ENCODE assay signal across 8 cellular contexts in genomic region chr2:85579266-85579935, GRCh38. TPM values are rescaled to one million over a fixed set of nuclear protein-coding genes. Genes with fewer than 3 reads are reported as not detected.
DNase-seq lines count a peak whose midpoint lies in the region; ATAC-seq and TF ChIP-seq lines count a peak whose summit lies in the region.

No MANE protein-coding gene starts in this region.

- H3K27ac ChIP-seq in mesodermal cell (ENCODE audit: low read depth, low read length, severe bottlenecking) (peak overlapping the region; percentile 75), uterus (peak overlapping the region; percentile 47 to 70)

- no peaks in the 10 kb centered on the region for H3K27me3 Mint-ChIP-seq in activated naive CD4-positive, alpha-beta T cell treated with anti-CD3 and anti-CD28 coated beads for 36 hours (ENCODE audit: low read depth)
- no peaks in the 10 kb centered on the region for H3K27me3 Mint-ChIP-seq in MCF 10A (ENCODE audit: insufficient read depth, unreplicated experiment)

- CTCF ChIA-PET in activated naive CD4-positive, alpha-beta T cell treated with anti-CD3 and anti-CD28 coated beads for 36 hours (lab: Charles Lee): interaction anchor here (0.6 to 1.9 kb wide), 3 partner anchors 28 to 192 kb away, joined by 5 to 8 read pairs (median 6); no protein-coding TSS in a partner anchor
- CTCF ChIA-PET in MCF 10A (lab: Yijun Ruan, JAX): interaction anchor here (0.6 to 1.3 kb wide), 3 partner anchors 11 to 666 kb away, joined by 3 to 4 read pairs (median 4); no protein-coding TSS in a partner anchor

- no peak for DNase-seq in activated naive CD4-positive, alpha-beta T cell treated with anti-CD3 and anti-CD28 coated beads for 36 hours
- DNase-seq in activated naive CD4-positive, alpha-beta T cell (lab: John Stamatoyannopoulos, UW): no peak
- DNase-seq in MCF 10A (ENCODE audit: unreplicated experiment) (no peak), uterus (no peak), SHP77 (lab: John Stamatoyannopoulos, UW) (no peak)

- H3K9me3 Mint-ChIP-seq in activated naive CD4-positive, alpha-beta T cell treated with anti-CD3 and anti-CD28 coated beads for 36 hours: no peaks in the 10 kb centered on the region
- H3K9me3 Mint-ChIP-seq in MCF 10A (ENCODE audit: unreplicated experiment): no peaks in the 10 kb centered on the region

- TF ChIP-seq CTCF in MCF 10A (IDR thresholded peaks at IDR 0.05; ENCODE audit: unreplicated experiment) (no peak), uterus (IDR thresholded peaks at IDR 0.05) (no peak)

- no peak for TF ChIP-seq POLR2A in uterus (IDR thresholded peaks at IDR 0.05)

- peak overlapping the region; percentile 87 for H3K27ac Mint-ChIP-seq in activated naive CD4-positive, alpha-beta T cell treated with anti-CD3 and anti-CD28 coated beads for 36 hours
- peak overlapping the region; percentile 94 for H3K27ac Mint-ChIP-seq in MCF 10A (ENCODE audit: low read depth, unreplicated experiment)

- no peak for ATAC-seq in GM21619 (IDR thresholded peaks at IDR 0.05; ENCODE audit: unreplicated experiment)
- ATAC-seq in HG02678 (IDR thresholded peaks at IDR 0.05; ENCODE audit: unreplicated experiment): no peak

- H3K4me1 ChIP-seq in mesodermal cell (ENCODE audit: control insufficient read depth, insufficient read depth, low read length, poor library complexity, severe bottlenecking): peaks cover 34% of the 10 kb centered on the region
- no peaks in the 10 kb centered on the region for H3K4me1 ChIP-seq in uterus

- H3K27me3 ChIP-seq in uterus: no peaks in the 10 kb centered on the region

- intact Hi-C loops in activated naive CD4-positive, alpha-beta T cell treated with anti-CD3 and anti-CD28 coated beads for 36 hours (cut with micrococcal nuclease): no loop called here
- intact Hi-C loops in MCF 10A (cut with micrococcal nuclease) (no loop called here), uterus (cut with DNase I; ENCODE audit: low total_unique reads) (no loop called here)

- WGBS in mesodermal cell (ENCODE audit: insufficient coverage in 2 of 2), 2 experiments: 13 to 35% methylated on average over 4 of the region's 6 CpGs

- no peaks in the 10 kb centered on the region for H3K36me3 ChIP-seq in mesodermal cell (ENCODE audit: control insufficient read depth, insufficient read depth, low read length)
- no peaks in the 10 kb centered on the region for H3K36me3 ChIP-seq in uterus

- POLR2A ChIA-PET in MCF 10A (lab: Yijun Ruan, JAX): interaction anchor here (0.7 to 5.4 kb wide), 11 partner anchors 8 to 253 kb away, joined by 3 to 113 read pairs (median 6); partner anchors contain the start of genes RNF181, TGOLN2 and TMEM150A

- H3K4me3 Mint-ChIP-seq in activated naive CD4-positive, alpha-beta T cell treated with anti-CD3 and anti-CD28 coated beads for 36 hours: peak overlapping the region; percentile 90
- peak overlapping the region; percentile 79 for H3K4me3 Mint-ChIP-seq in MCF 10A (ENCODE audit: unreplicated experiment)

- H3K36me3 Mint-ChIP-seq in activated naive CD4-positive, alpha-beta T cell treated with anti-CD3 and anti-CD28 coated beads for 36 hours (ENCODE audit: low read depth): peaks cover 10% of the 10 kb centered on the region
- H3K36me3 Mint-ChIP-seq in MCF 10A (ENCODE audit: insufficient read depth, unreplicated experiment): peaks cover 42% of the 10 kb centered on the region

- H3K4me3 ChIP-seq in mesodermal cell (ENCODE audit: extremely low read depth, insufficient read depth, low read length, poor library complexity, severe bottlenecking): no peak overlapping the region
- no peak overlapping the region for H3K4me3 ChIP-seq in uterus

- no TSS peak for BruUV-seq in MCF 10A (replicated peaks; lab: Mats Ljungman, UMichigan)

- H3K4me1 Mint-ChIP-seq in activated naive CD4-positive, alpha-beta T cell treated with anti-CD3 and anti-CD28 coated beads for 36 hours (ENCODE audit: low read depth): peaks cover 38% of the 10 kb centered on the region
- peaks cover 11% of the 10 kb centered on the region for H3K4me1 Mint-ChIP-seq in MCF 10A (ENCODE audit: insufficient read depth, unreplicated experiment)

- H3K9me3 ChIP-seq in mesodermal cell (ENCODE audit: control insufficient read depth, low read length) (no peaks in the 10 kb centered on the region), uterus (no peaks in the 10 kb centered on the region)

RNA-seq across cellular contexts. Expression of gene VAMP8, which starts 2.0 kb away (rescaled TPM):
- total RNA-seq in activated naive CD4-positive, alpha-beta T cell treated with anti-CD3 and anti-CD28 coated beads for 36 hours: 100 to 1,000 TPM in 1 of 2 experiments, 10 to 100 TPM in 1; 98.7 to 102 TPM
- total RNA-seq in MCF 10A (2022) (49.9 and 56.0 TPM in 2 replicates), uterus (10 to 100 TPM in 1 of 4 donors, 1 to 10 TPM in 2, not detected in 1; 1.3 to 12.3 (median 5.2) TPM)
- 30.9 TPM for polyA plus RNA-seq in mesodermal cell (2013, experiment 1 of 2)
- 23.9 TPM for polyA plus RNA-seq in mesodermal cell (2013, experiment 2 of 2)

RNA-seq across cellular contexts. Expression of gene VAMP5, which starts 4.8 kb away (rescaled TPM):
- 10 to 100 TPM; 18.4 to 21.8 TPM for total RNA-seq in activated naive CD4-positive, alpha-beta T cell treated with anti-CD3 and anti-CD28 coated beads for 36 hours
- total RNA-seq in MCF 10A (2022) (1.6 and 3.0 TPM in 2 replicates), uterus (100 to 1,000 TPM in 2 of 4 donors, 10 to 100 TPM in 2; 25.6 to 197 (median 99.5) TPM)
- 34.5 TPM for polyA plus RNA-seq in mesodermal cell (2013, experiment 1 of 2)
- 25.4 TPM for polyA plus RNA-seq in mesodermal cell (2013, experiment 2 of 2)

RNA-seq across cellular contexts. Expression of gene RNF181, which starts 16.1 kb away (rescaled TPM):
- 10 to 100 TPM; 86.8 to 96.1 TPM for total RNA-seq in activated naive CD4-positive, alpha-beta T cell treated with anti-CD3 and anti-CD28 coated beads for 36 hours
- total RNA-seq in MCF 10A (2022) (125 and 215 TPM in 2 replicates), uterus (100 to 1,000 TPM in 2 of 4 donors, 10 to 100 TPM in 2; 53.0 to 362 (median 175) TPM)
- polyA plus RNA-seq in mesodermal cell (2013, experiment 1 of 2): 178 TPM
- 144 TPM for polyA plus RNA-seq in mesodermal cell (2013, experiment 2 of 2)

RNA-seq across cellular contexts. Expression of gene GGCX, which starts 18.1 kb away (rescaled TPM):
- total RNA-seq in activated naive CD4-positive, alpha-beta T cell treated with anti-CD3 and anti-CD28 coated beads for 36 hours: 10 to 100 TPM; 17.5 to 18.8 TPM
- total RNA-seq in MCF 10A (2022): 49.1 and 52.2 TPM in 2 replicates
- 51.1 TPM for polyA plus RNA-seq in mesodermal cell (2013, experiment 1 of 2)
- 39.2 TPM for polyA plus RNA-seq in mesodermal cell (2013, experiment 2 of 2)
- 10 to 100 TPM; 14.1 to 54.1 (median 37.9) TPM for total RNA-seq in uterus

RNA-seq across cellular contexts. Expression of gene TMEM150A, which starts 23.1 kb away (rescaled TPM):
- under 1 TPM; 0.55 to 0.67 TPM for total RNA-seq in activated naive CD4-positive, alpha-beta T cell treated with anti-CD3 and anti-CD28 coated beads for 36 hours
- total RNA-seq in MCF 10A (2022) (12.5 and 14.5 TPM in 2 replicates), uterus (10 to 100 TPM in 1 of 4 donors, 1 to 10 TPM in 2, not detected in 1; 2.6 to 24.1 (median 7.8) TPM)
- 17.4 TPM for polyA plus RNA-seq in mesodermal cell (2013, experiment 1 of 2)
- 12.8 TPM for polyA plus RNA-seq in mesodermal cell (2013, experiment 2 of 2)
